Comparison of ENCODE assay signal across 1 cellular context in the genomic region with DNA sequence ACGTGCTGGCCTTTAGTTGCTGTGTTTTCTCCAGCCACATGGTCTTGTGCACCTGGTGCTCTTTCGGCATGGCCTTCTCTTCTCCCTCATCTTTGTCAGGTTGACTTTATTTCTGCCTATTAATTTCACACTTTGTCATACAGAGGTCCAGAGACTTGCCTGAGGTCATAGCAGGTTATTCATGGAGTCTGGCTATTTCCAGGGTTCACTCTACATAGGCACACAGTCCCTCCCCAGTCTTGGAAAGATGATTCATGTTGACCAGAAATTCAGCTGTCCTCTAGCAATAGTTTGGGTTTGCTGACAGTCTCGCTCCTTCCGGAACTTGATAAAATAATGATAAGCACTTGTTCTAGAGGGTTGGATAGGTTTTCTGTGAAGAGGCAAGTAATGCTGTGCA.
TF ChIP-seq lines count a peak whose summit lies in the region.

No MANE protein-coding gene starts in this region.

TF ChIP-seq in K562, 482 proteins besides CTCF, POLR2A, EP300 and RAD21 (continued from another document):
- TF ChIP-seq, protein P1, sequence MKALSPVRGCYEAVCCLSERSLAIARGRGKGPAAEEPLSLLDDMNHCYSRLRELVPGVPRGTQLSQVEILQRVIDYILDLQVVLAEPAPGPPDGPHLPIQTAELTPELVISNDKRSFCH (CRISPR knock-in tag; IDR thresholded peaks at IDR 0.05), result no peak
- TF ChIP-seq, protein P1 (tag; IDR thresholded peaks at IDR 0.05), result no peak
- TF ChIP-seq FOSL1 (tag; conservative IDR thresholded peaks at IDR 0.05) (peak; percentile 73), ZNF695 (CRISPR knock-in tag; IDR thresholded peaks at IDR 0.05) (no peak), ZFP30 (CRISPR knock-in tag; IDR thresholded peaks at IDR 0.05; ENCODE audit: borderline replicate concordance) (no peak), ARID1B (IDR thresholded peaks at IDR 0.05) (0 out of 2 replicates have a peak, but pooled peaks have one; percentile 17), CBFA2T2 (conservative IDR thresholded peaks at IDR 0.05) (no peak), JUND (IDR thresholded peaks at IDR 0.05; ENCODE audit: borderline replicate concordance, low read depth, low read length) (no peak), JUND (tag; IDR thresholded peaks at IDR 0.05; ENCODE audit: borderline replicate concordance, low read depth, low read length) (peak; percentile 29; the same call in 1 of the 3 replicates), MNT (conservative IDR thresholded peaks at IDR 0.05) (0 out of 4 replicates have a peak, but pooled peaks of 1 of the 2 experiments have one; percentile 30), MGA (IDR thresholded peaks at IDR 0.05) (peak; percentile 24; the same call in 1 of the 2 replicates), ZNF175 (CRISPR knock-in tag; IDR thresholded peaks at IDR 0.05; ENCODE audit: low read depth) (no peak), MYNN (IDR thresholded peaks at IDR 0.05) (no peak), MYNN (CRISPR knock-in tag; IDR thresholded peaks at IDR 0.05) (no peak), HLTF (IDR thresholded peaks at IDR 0.05) (no peak), ZNF224 (CRISPR knock-in tag; IDR thresholded peaks at IDR 0.05) (no peak), ZNF324 (CRISPR knock-in tag; IDR thresholded peaks at IDR 0.05) (no peak), ATF2 (CRISPR knock-in tag; IDR thresholded peaks at IDR 0.05) (no peak), MEIS2 (IDR thresholded peaks at IDR 0.05; ENCODE audit: partially characterized antibody) (no peak), YBX1 (IDR thresholded peaks at IDR 0.05) (no peak), ZBTB17 (CRISPR knock-in tag; IDR thresholded peaks at IDR 0.05) (no peak), SP1 (CRISPR knock-in tag; IDR thresholded peaks at IDR 0.05) (no peak), NR4A1 (CRISPR knock-in tag; IDR thresholded peaks at IDR 0.05) (no peak), NR4A1 (tag; IDR thresholded peaks at IDR 0.05) (no peak), ZSCAN29 (IDR thresholded peaks at IDR 0.05) (no peak), GATAD2A (IDR thresholded peaks at IDR 0.05) (no peak), ZC3H8 (IDR thresholded peaks at IDR 0.05) (no peak), BMI1 (IDR thresholded peaks at IDR 0.05; ENCODE audit: low read length) (no peak), SIX5 (IDR thresholded peaks at IDR 0.05; ENCODE audit: borderline replicate concordance in 1 of 2, insufficient read depth in 1 of 2, low read depth in 1 of 2, low read length in 2 of 2) (no peak), NR2C1 (IDR thresholded peaks at IDR 0.05) (no peak), NR2C1 (tag; IDR thresholded peaks at IDR 0.05) (0 out of 2 replicates have a peak, but pooled peaks have one; percentile 10)
- TF ChIP-seq, protein P2, sequence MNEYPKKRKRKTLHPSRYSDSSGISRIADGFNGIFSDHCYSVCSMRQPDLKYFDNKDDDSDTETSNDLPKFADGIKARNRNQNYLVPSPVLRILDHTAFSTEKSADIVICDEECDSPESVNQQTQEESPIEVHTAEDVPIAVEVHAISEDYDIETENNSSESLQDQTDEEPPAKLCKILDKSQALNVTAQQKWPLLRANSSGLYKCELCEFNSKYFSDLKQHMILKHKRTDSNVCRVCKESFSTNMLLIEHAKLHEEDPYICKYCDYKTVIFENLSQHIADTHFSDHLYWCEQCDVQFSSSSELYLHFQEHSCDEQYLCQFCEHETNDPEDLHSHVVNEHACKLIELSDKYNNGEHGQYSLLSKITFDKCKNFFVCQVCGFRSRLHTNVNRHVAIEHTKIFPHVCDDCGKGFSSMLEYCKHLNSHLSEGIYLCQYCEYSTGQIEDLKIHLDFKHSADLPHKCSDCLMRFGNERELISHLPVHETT (CRISPR knock-in tag; conservative IDR thresholded peaks at IDR 0.05 in 1 of 2, IDR thresholded peaks at IDR 0.05 in 1 of 2), result no peak
- TF ChIP-seq, protein P3, sequence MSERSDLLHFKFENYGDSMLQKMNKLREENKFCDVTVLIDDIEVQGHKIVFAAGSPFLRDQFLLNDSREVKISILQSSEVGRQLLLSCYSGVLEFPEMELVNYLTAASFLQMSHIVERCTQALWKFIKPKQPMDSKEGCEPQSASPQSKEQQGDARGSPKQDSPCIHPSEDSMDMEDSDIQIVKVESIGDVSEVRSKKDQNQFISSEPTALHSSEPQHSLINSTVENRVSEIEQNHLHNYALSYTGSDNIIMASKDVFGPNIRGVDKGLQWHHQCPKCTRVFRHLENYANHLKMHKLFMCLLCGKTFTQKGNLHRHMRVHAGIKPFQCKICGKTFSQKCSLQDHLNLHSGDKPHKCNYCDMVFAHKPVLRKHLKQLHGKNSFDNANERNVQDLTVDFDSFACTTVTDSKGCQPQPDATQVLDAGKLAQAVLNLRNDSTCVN (CRISPR knock-in tag; IDR thresholded peaks at IDR 0.05), result no peak
- TF ChIP-seq, protein P4, sequence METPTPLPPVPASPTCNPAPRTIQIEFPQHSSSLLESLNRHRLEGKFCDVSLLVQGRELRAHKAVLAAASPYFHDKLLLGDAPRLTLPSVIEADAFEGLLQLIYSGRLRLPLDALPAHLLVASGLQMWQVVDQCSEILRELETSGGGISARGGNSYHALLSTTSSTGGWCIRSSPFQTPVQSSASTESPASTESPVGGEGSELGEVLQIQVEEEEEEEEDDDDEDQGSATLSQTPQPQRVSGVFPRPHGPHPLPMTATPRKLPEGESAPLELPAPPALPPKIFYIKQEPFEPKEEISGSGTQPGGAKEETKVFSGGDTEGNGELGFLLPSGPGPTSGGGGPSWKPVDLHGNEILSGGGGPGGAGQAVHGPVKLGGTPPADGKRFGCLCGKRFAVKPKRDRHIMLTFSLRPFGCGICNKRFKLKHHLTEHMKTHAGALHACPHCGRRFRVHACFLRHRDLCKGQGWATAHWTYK (CRISPR knock-in tag; IDR thresholded peaks at IDR 0.05), result no peak
